In the genomic region with DNA sequence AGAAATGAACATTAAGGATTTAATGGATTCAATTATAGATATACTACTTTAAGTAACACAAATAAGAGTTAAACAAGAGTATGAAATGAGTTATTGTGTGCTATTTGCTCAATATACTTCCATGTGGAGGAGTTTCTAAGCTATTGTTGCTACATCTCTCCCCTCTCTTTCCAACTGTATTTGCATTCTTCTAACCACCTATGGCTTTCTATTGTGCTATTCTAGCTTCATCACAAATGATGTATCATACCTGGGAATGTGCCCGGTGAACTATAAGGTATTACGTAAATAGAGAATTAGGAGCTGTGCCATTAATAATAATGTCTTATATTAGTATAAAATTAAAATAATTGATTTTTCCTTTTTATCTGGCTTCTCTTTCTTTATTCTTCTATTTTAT, we compare ENCODE assay signal across 20 cellular contexts.
"Had no signal": no experiment of that assay in that cellular context is flagged by ENCODE, and none has a peak within 500 bp of the region (broad histone marks: within the 10 kb centered on the region; RNA-seq: fewer than 3 reads in every experiment).

No MANE protein-coding gene starts in this region.

- H3K4me3 ChIP-seq: hepatocyte, lung, prostate gland, right lobe of liver, thoracic aorta had no signal

- H3K36me3 ChIP-seq: prostate gland, right lobe of liver, thoracic aorta had no signal

- H3K79me2 ChIP-seq: hepatocyte, parathyroid adenoma had no signal

- DNase-seq: effector memory CD8-positive, alpha-beta T cell; erythroblast; foreskin melanocyte; head of caudate nucleus; kidney; left colon; left ventricle myocardium superior; mesendoderm; naive B cell; occipital lobe; right lobe of liver; stimulated activated CD4-positive, alpha-beta T cell treated with anti-CD3 and anti-CD28 coated beads, Interleukin-4, amount 100 ng/mL, for 24 hours; substantia nigra; trophoblast cell had no signal

- H3K27ac ChIP-seq: hepatocyte, parathyroid adenoma, prostate gland, right lobe of liver, thoracic aorta had no signal

- ATAC-seq: effector memory CD8-positive, alpha-beta T cell; left colon; left ventricle myocardium superior; right lobe of liver; stimulated activated memory B cell treated with anti-CD40 and anti-IgM and Interleukin-4, amounts not matched to agents 10 μg/mL and 1 μg/mL and 100 μg/mL, for 72 hours had no signal

- H3K4me2 ChIP-seq: hepatocyte had no signal

- H3K9ac ChIP-seq: parathyroid adenoma had no signal

- H3K27me3 ChIP-seq: hepatocyte, right lobe of liver had no signal

- H3K4me1 ChIP-seq: parathyroid adenoma, prostate gland, right lobe of liver had no signal

- H3K9me3 ChIP-seq: prostate gland, right lobe of liver, thoracic aorta had no signal

- H2AFZ ChIP-seq: hepatocyte, parathyroid adenoma had no signal
